In the genomic region with DNA sequence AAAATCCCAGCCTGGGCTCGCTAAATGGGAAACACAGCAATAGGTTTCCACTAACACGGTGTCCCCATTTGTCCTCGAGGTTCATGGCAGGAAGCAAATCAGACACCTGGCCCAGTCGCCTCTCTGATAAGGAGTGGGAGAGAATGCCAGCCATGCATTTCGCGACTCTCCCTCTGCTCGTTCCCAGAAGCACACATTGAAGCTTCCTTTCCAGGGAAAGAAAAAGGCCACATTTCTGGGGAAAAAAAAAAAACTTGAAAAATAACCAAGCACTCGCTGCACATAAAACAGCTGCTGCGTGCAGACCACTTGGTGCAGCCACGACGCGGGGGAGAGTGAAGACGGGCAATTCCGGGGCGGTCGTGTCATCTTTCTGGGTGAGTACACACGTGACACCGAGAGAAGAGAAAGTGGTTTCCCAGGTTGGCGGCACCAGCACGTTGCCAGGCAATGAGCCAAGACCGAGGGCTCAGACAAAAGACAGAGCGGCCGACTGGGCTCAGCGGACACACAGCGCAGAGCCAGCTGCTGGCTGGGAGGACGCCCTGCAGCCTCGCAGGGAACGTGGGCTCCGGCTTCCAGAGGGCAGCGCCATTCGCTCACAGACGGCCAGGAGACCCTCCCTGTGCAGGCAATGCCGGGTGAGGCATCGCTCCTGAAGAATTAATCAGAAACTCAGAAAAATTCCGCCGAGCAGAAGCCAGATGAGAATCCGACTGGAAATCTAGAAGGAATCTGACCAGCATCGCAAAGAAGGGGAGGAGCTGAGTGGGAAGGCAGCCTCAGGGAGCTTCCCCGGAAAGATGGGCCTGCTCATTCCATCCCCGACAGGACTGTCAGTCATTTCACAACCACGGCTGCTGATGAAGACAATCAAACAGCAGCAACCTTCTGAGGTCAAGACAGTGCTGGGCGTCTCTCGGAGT, we compare ENCODE assay signal across 8 cellular contexts.
DNase-seq lines count a peak whose midpoint lies in the region; ATAC-seq and TF ChIP-seq lines count a peak whose summit lies in the region.

No MANE protein-coding gene starts in this region.

- H3K36me3 Mint-ChIP-seq in chondrocyte (ENCODE audit: low read depth) = no peaks in the 10 kb centered on the region

- no peak overlapping the region for H3K9ac ChIP-seq in mucosa of rectum (ENCODE audit: low read depth in 1 of 2, low read length in 2 of 2)

- H3K9me3 ChIP-seq in RWPE2 (ENCODE audit: severe bottlenecking) (no peaks in the 10 kb centered on the region), mucosa of rectum (ENCODE audit: control insufficient read depth in 2 of 2, low read length in 2 of 2) (no peaks in the 10 kb centered on the region), thyroid gland (no peaks in the 10 kb centered on the region)

- intact Hi-C loops in dorsolateral prefrontal cortex (cut with DNase I) = no loop called here
- intact Hi-C loops in thyroid gland (cut with DNase I) = no loop called here

- WGBS in thyroid gland, 2 donors = 36 to 63% methylated on average over 37 to 43 of the region's 43 CpGs

- H3K4me3 Mint-ChIP-seq in chondrocyte (ENCODE audit: unreplicated experiment) = no peak overlapping the region

- H3K4me1 ChIP-seq in RWPE2 (ENCODE audit: insufficient read depth, poor library complexity, severe bottlenecking) = peaks cover 19% of the 10 kb centered on the region
- H3K4me1 ChIP-seq in mucosa of rectum (ENCODE audit: control insufficient read depth in 2 of 2, insufficient read depth in 2 of 2, low read length in 2 of 2) = no peaks in the 10 kb centered on the region
- H3K4me1 ChIP-seq in thyroid gland = peaks cover 20 to 37% of the 10 kb centered on the region in 2 donors

- peaks cover 7% of the 10 kb centered on the region for H3K4me1 Mint-ChIP-seq in chondrocyte (ENCODE audit: low read depth)

- TF ChIP-seq CTCF in AG10803 (conservative IDR thresholded peaks at IDR 0.05; ENCODE audit: low read length) (no peak), RWPE2 (IDR thresholded peaks at IDR 0.05; ENCODE audit: poor library complexity, severe bottlenecking) (peak; percentile 16), dorsolateral prefrontal cortex (IDR thresholded peaks at IDR 0.05 in 54 of 56, conservative IDR thresholded peaks at IDR 0.05 in 2 of 56; ENCODE audit: low read depth in 1 of 56, partially characterized antibody in 56 of 56) (peak in 45 of 56 donors; percentile 7 to 60 (median 29)), thyroid gland (IDR thresholded peaks at IDR 0.05) (peak in 3 of 6 experiments; percentile 23 to 46 (median 30)), chondrocyte (IDR thresholded peaks at IDR 0.05) (no peak)

- H3K27me3 ChIP-seq in RWPE2 (ENCODE audit: insufficient read depth, poor library complexity, severe bottlenecking) = no peaks in the 10 kb centered on the region
- H3K27me3 ChIP-seq in dorsolateral prefrontal cortex = no peaks in the 10 kb centered on the region
- H3K27me3 ChIP-seq in mucosa of rectum (ENCODE audit: control insufficient read depth in 2 of 2, insufficient read depth in 2 of 2, low read length in 2 of 2) = peaks cover 0 to 3% of the 10 kb centered on the region in 2 donors
- no peaks in the 10 kb centered on the region for H3K27me3 ChIP-seq in thyroid gland

- H3K27me3 Mint-ChIP-seq in chondrocyte (ENCODE audit: low read depth) = no peaks in the 10 kb centered on the region

- peak in 1 of 2 donors; percentile 30 for TF ChIP-seq POLR2A in thyroid gland (IDR thresholded peaks at IDR 0.05)

- H3K4me3 ChIP-seq in AG10803 (ENCODE audit: low read length) (peak overlapping the region; percentile 55), RWPE2 (ENCODE audit: severe bottlenecking) (no peak overlapping the region), dorsolateral prefrontal cortex (peak overlapping the region in 58 of 59 donors; percentile 14 to 64 (median 44)), mucosa of rectum (ENCODE audit: low read length in 2 of 2) (peak overlapping the region; percentile 34 to 50), thyroid gland (replicated peaks in 1 of 3) (peak overlapping the region in 1 of 3 donors; percentile 10)

- ATAC-seq in HG02642 (IDR thresholded peaks at IDR 0.05; ENCODE audit: poor library complexity, unreplicated experiment) = peak; percentile 69
- no peak; the same call in 2 of the 3 replicates for ATAC-seq in RWPE2 (ENCODE audit: low read depth)
- ATAC-seq in GM18861 (IDR thresholded peaks at IDR 0.05; ENCODE audit: unreplicated experiment) = no peak

- H3K36me3 ChIP-seq in RWPE2 (ENCODE audit: low read depth) (no peaks in the 10 kb centered on the region), mucosa of rectum (ENCODE audit: control insufficient read depth in 2 of 2, insufficient read depth in 2 of 2, low read length in 2 of 2) (no peaks in the 10 kb centered on the region), thyroid gland (no peaks in the 10 kb centered on the region)

- H3K9me3 Mint-ChIP-seq in chondrocyte (ENCODE audit: low read depth) = no peaks in the 10 kb centered on the region

- H3K27ac ChIP-seq in RWPE2 (ENCODE audit: poor library complexity, severe bottlenecking) (peak overlapping the region; percentile 41), dorsolateral prefrontal cortex (peak overlapping the region in 45 of 59 donors; percentile 0 to 87 (median 53)), mucosa of rectum (ENCODE audit: low read depth in 2 of 2, low read length in 2 of 2) (no peak overlapping the region), thyroid gland (peak overlapping the region; percentile 59 to 68 (median 62))

- H3K27ac Mint-ChIP-seq in chondrocyte (ENCODE audit: unreplicated experiment) = no peak overlapping the region

- DNase-seq in AG10803 (ENCODE audit: low read depth) (peak; percentile 66), RWPE2 (ENCODE audit: low spot score) (no peak), dorsolateral prefrontal cortex (peak; percentile 22 to 86 (median 70)), thyroid gland (peak; percentile 90 to 97), chondrocyte (ENCODE audit: low spot score) (no peak)

Comparison
In these comparisons a context has a peak if more than half of its experiments do, and no peak if none do; other contexts are left out.
1. DNase-seq: peak in AG10803 (single experiment), dorsolateral prefrontal cortex (10 of 10) and thyroid gland (2 of 2); none in RWPE2 (single experiment) and chondrocyte (single experiment).
2. CTCF ChIP-seq: peak in RWPE2 (single experiment) and dorsolateral prefrontal cortex (45 of 56); none in AG10803 (single experiment) and chondrocyte (single experiment).
3. H3K27ac ChIP-seq: peak in RWPE2 (single experiment), dorsolateral prefrontal cortex (45 of 59) and thyroid gland (3 of 3); none in mucosa of rectum (0 of 2).